Comparison of ENCODE assay signal across 17 cellular contexts in genomic region chr7:20304366-20304765, GRCh38. TPM values are rescaled to one million over a fixed set of nuclear protein-coding genes. Genes with fewer than 3 reads are reported as not detected.
DNase-seq lines count a peak whose midpoint lies in the region; ATAC-seq and TF ChIP-seq lines count a peak whose summit lies in the region.
"Had no signal": no experiment of that assay in that cellular context is flagged by ENCODE, and none has a peak within 500 bp of the region (broad histone marks: within the 10 kb centered on the region; RNA-seq: fewer than 3 reads in every experiment).

No MANE protein-coding gene starts in this region.

- CTCF ChIA-PET in PC-3 (lab: Charles Lee): interaction anchor here (0.7 kb wide), 1 partner anchor 591 kb away, joined by 3 read pairs; no protein-coding TSS in a partner anchor

- H3K4me2 ChIP-seq in PC-3 (ENCODE audit: low read length): 0 out of 2 replicates have a peak overlapping the region, but pooled peaks have one; percentile 30

- H3K79me2 ChIP-seq in PC-3 (ENCODE audit: low read length): no peaks in the 10 kb centered on the region

- H3K36me3 ChIP-seq in PC-3 (ENCODE audit: low read depth, low read length) (no peaks in the 10 kb centered on the region), lung (ENCODE audit: control insufficient read depth in 2 of 2, insufficient read depth in 2 of 2, low read length in 2 of 2) (no peaks in the 10 kb centered on the region), prostate gland (no peaks in the 10 kb centered on the region), ascending aorta (no peaks in the 10 kb centered on the region)
- H3K36me3 ChIP-seq: left ventricle myocardium inferior, ovary had no signal

- H2AFZ ChIP-seq in PC-3 (ENCODE audit: low read length): no peak overlapping the region

- TF ChIP-seq POLR2A in prostate gland (IDR thresholded peaks at IDR 0.05): no peak

- 60 to 77% methylated on average over 4 of the region's 4 CpGs for WGBS in lung, 2 donors
- 76% methylated on average over 4 of the region's 4 CpGs for WGBS in prostate gland

- H4K20me1 ChIP-seq in PC-3 (ENCODE audit: low read length): no peaks in the 10 kb centered on the region

- ATAC-seq in PC-3 (peak; percentile 32), lung (ENCODE audit: insufficient read depth, low FRiP score) (peak; percentile 58)

- no peaks in the 10 kb centered on the region for H3K9me2 ChIP-seq in PC-3 (replicated peaks; ENCODE audit: low read length)

- H3F3A ChIP-seq in PC-3 (ENCODE audit: low read length, unreplicated experiment): no peaks in the 10 kb centered on the region

- H3K9ac ChIP-seq in PC-3 (ENCODE audit: low read length): no peak overlapping the region

- POLR2A ChIA-PET in PC-3 (lab: Charles Lee; ENCODE audit: unreplicated experiment): no interaction called here

- no TSS peak for BruUV-seq in PC-3 (replicated peaks; lab: Mats Ljungman, UMichigan)

- intact Hi-C loops in PC-3 (cut with micrococcal nuclease) (no loop called here), prostate gland (cut with DNase I) (no loop called here), ascending aorta (cut with DNase I) (loop anchor here (10.0 kb wide), 1 partner anchor 320 kb away; no protein-coding TSS in a partner anchor)

- peak overlapping the region; percentile 53 for H3K4me3 ChIP-seq in GM12865 (ENCODE audit: low read depth, low read length)
- H3K4me3 ChIP-seq in PC-3 (ENCODE audit: low read length): no peak overlapping the region
- H3K4me3 ChIP-seq in lung: no peak overlapping the region
- H3K4me3 ChIP-seq in prostate gland: no peak overlapping the region
- H3K4me3 ChIP-seq in ascending aorta: no peak overlapping the region
- H3K4me3 ChIP-seq: left ventricle myocardium inferior, ovary had no signal

- peaks cover 19% of the 10 kb centered on the region for H3K4me1 ChIP-seq in PC-3 (ENCODE audit: insufficient read depth, low read length)
- no peaks in the 10 kb centered on the region for H3K4me1 ChIP-seq in lung (ENCODE audit: control insufficient read depth in 2 of 2, insufficient read depth in 2 of 2, low read length in 2 of 2)
- H3K4me1 ChIP-seq in prostate gland (replicated peaks): no peaks in the 10 kb centered on the region
- H3K4me1 ChIP-seq in ascending aorta: peaks cover 0 to 3% of the 10 kb centered on the region in 2 donors
- H3K4me1 ChIP-seq: left ventricle myocardium inferior had no signal

- TF ChIP-seq CTCF in GM12865 (IDR thresholded peaks at IDR 0.05; ENCODE audit: insufficient read depth, low read depth, low read length, missing control alignments): no peak
- no peak for TF ChIP-seq CTCF in PC-3 (conservative IDR thresholded peaks at IDR 0.05; ENCODE audit: low read depth, low read length)
- no peak for TF ChIP-seq CTCF in lung (IDR thresholded peaks at IDR 0.05; ENCODE audit: control extremely low read depth, extremely low read depth)
- no peak for TF ChIP-seq CTCF in prostate gland (IDR thresholded peaks at IDR 0.05)
- TF ChIP-seq CTCF in ascending aorta (IDR thresholded peaks at IDR 0.05): no peak

- H3K27me3 ChIP-seq in PC-3 (ENCODE audit: low read length) (no peaks in the 10 kb centered on the region), lung (ENCODE audit: control insufficient read depth, insufficient read depth) (no peaks in the 10 kb centered on the region), prostate gland (replicated peaks; ENCODE audit: insufficient read depth) (no peaks in the 10 kb centered on the region), ascending aorta (no peaks in the 10 kb centered on the region)
- H3K27me3 ChIP-seq: ovary had no signal

- H3K9me3 ChIP-seq in PC-3 (ENCODE audit: low read length): no peaks in the 10 kb centered on the region
- no peaks in the 10 kb centered on the region for H3K9me3 ChIP-seq in lung (ENCODE audit: control insufficient read depth in 2 of 2, insufficient read depth in 1 of 2, low read length in 1 of 2)
- H3K9me3 ChIP-seq in prostate gland: no peaks in the 10 kb centered on the region
- no peaks in the 10 kb centered on the region for H3K9me3 ChIP-seq in ascending aorta
- H3K9me3 ChIP-seq: left ventricle myocardium inferior, ovary had no signal

- H3K27ac ChIP-seq in PC-3 (ENCODE audit: low read length) (no peak overlapping the region), lung (ENCODE audit: low read depth in 1 of 2, low read length in 1 of 2) (no peak overlapping the region), prostate gland (no peak overlapping the region), ascending aorta (no peak overlapping the region)
- H3K27ac ChIP-seq: left ventricle myocardium inferior, ovary had no signal

- DNase-seq in GM12865 (ENCODE audit: low read depth) (peak; percentile 44), NCI-H187 treated with DMSO at 0.1 percent for 48 hours (lab: John Stamatoyannopoulos, UW) (peak; percentile 46), PC-3 (peak; percentile 56), lung (ENCODE audit: low spot score) (no peak), prostate gland (ENCODE audit: low spot score) (no peak), NOMO-1 treated with DMSO at 0.1 percent for 48 hours (lab: John Stamatoyannopoulos, UW; ENCODE audit: unreplicated experiment) (no peak), ascending aorta (ENCODE audit: low spot score in 2 of 2) (no peak), NCI-H226 (no peak)
- DNase-seq: activated CD4-positive, CD25-positive, alpha-beta regulatory T cell treated with anti-CD3 and anti-CD28 coated beads, Interleukin-2, amount 50 U/mL, for 72 hours; activated effector memory CD4-positive, alpha-beta T cell treated with anti-CD3 and anti-CD28 coated beads, Interleukin-2, amount 50 U/mL, for 16 hours; amniotic stem cell; foreskin melanocyte; left ventricle myocardium inferior; NCI-H1694; ovary; Right ventricle myocardium superior had no signal

RNA-seq across cellular contexts. Expression of gene ITGB8, which starts 26.3 kb away (rescaled TPM):
- total RNA-seq in PC-3 (2014; rRNA removed) (13.9 and 14.0 TPM in 2 replicates), lung (10 to 100 TPM; 27.2 to 29.7 TPM), prostate gland (10 to 100 TPM; 50.3 to 99.5 TPM), ascending aorta (7.9 TPM)
- polyA plus RNA-seq in lung: 1 to 10 TPM; 1.5 to 3.2 TPM
- total RNA-seq: T-helper 2 cell treated with Interferon-gamma antibody and Interleukin-4, amounts not matched to agents 100 ng/mL and 5 ng/mL, for 36 hours had no signal

Comparison
In these comparisons a context has a peak if more than half of its experiments do, and no peak if none do; other contexts are left out.
1. DNase-seq: peak in GM12865 (single experiment), NCI-H187 treated with DMSO at 0.1 percent for 48 hours (single experiment) and PC-3 (single experiment); none in lung (single experiment), prostate gland (single experiment), NOMO-1 treated with DMSO at 0.1 percent for 48 hours (single experiment), ascending aorta (0 of 2) and NCI-H226 (single experiment).